In the genomic region with DNA sequence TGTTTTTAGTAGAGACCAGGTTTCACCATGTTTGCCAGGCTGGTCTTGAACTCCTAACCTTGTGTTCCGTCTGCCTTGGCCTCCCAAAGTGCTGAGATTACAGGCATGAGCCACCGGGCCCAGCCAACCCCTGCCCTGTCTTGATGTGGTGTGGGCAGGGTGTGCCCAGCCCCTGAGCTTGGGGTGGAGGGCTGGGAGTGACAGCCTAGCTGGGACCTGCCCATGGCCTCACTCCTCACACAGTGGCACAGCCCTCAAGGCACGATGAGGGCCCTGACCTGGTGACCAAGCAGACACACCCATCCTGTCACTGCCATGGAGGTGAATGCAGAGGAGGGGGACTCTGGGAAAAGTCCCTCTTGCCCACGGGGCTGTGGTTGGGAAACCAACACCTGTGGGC, we compare ENCODE assay signal across 22 cellular contexts. TPM values are rescaled to one million over a fixed set of nuclear protein-coding genes. Genes with fewer than 3 reads are reported as not detected.
DNase-seq lines count a peak whose midpoint lies in the region; ATAC-seq and FAIRE-seq lines count a peak whose summit lies in the region.
"Had no signal": no experiment of that assay in that cellular context is flagged by ENCODE, and none has a peak within 500 bp of the region (broad histone marks: within the 10 kb centered on the region; RNA-seq: fewer than 3 reads in every experiment).

No MANE protein-coding gene starts in this region.

- in situ Hi-C loops in HAP-1 (cut with MboI; ENCODE audit: low sequenced_read_pairs), result no loop called here

- no peak overlapping the region for H3K4me3 ChIP-seq in HAP-1
- H3K4me3 ChIP-seq: gastrocnemius medialis, GM23248, SJSA1, suprapubic skin had no signal

- peaks cover 64% of the 10 kb centered on the region for H3K4me1 Mint-ChIP-seq in activated CD4-positive, alpha-beta T cell treated with anti-CD3 and anti-CD28 coated beads, Interleukin-2, amount 10 ng/mL, durations not matched to agents 7 days and 5 days
- peaks cover 55% of the 10 kb centered on the region for H3K4me1 Mint-ChIP-seq in T-helper 2 cell treated with Interferon-gamma antibody and Interleukin-4, amounts not matched to agents 5 μg/mL and 100 μg/mL, for 36 hours (ENCODE audit: low read depth)
- H3K4me1 Mint-ChIP-seq in stimulated activated memory B cell treated with anti-CD40 and anti-IgM and Interleukin-4, amounts not matched to agents 10 μg/mL and 1 μg/mL and 100 μg/mL, for 72 hours, result peaks cover 31% of the 10 kb centered on the region

- H3K4me1 ChIP-seq in HAP-1, result no peaks in the 10 kb centered on the region; the same call in 1 of the 2 replicates

- H3K9me3 Mint-ChIP-seq in activated CD4-positive, alpha-beta T cell treated with anti-CD3 and anti-CD28 coated beads, Interleukin-2, amount 10 ng/mL, durations not matched to agents 7 days and 5 days, result no peaks in the 10 kb centered on the region
- H3K9me3 Mint-ChIP-seq in T-helper 2 cell treated with Interferon-gamma antibody and Interleukin-4, amounts not matched to agents 5 μg/mL and 100 μg/mL, for 36 hours, result no peaks in the 10 kb centered on the region
- no peaks in the 10 kb centered on the region for H3K9me3 Mint-ChIP-seq in stimulated activated memory B cell treated with anti-CD40 and anti-IgM and Interleukin-4, amounts not matched to agents 10 μg/mL and 1 μg/mL and 100 μg/mL, for 72 hours
- H3K9me3 Mint-ChIP-seq: nephron progenitor cell had no signal

- H3K36me3 Mint-ChIP-seq in activated CD4-positive, alpha-beta T cell treated with anti-CD3 and anti-CD28 coated beads, Interleukin-2, amount 10 ng/mL, durations not matched to agents 7 days and 5 days (ENCODE audit: low read depth), result peaks cover 52% of the 10 kb centered on the region
- H3K36me3 Mint-ChIP-seq in T-helper 2 cell treated with Interferon-gamma antibody and Interleukin-4, amounts not matched to agents 5 μg/mL and 100 μg/mL, for 36 hours (ENCODE audit: low read depth), result peaks cover 60% of the 10 kb centered on the region
- no peaks in the 10 kb centered on the region for H3K36me3 Mint-ChIP-seq in stimulated activated memory B cell treated with anti-CD40 and anti-IgM and Interleukin-4, amounts not matched to agents 10 μg/mL and 1 μg/mL and 100 μg/mL, for 72 hours

- peak; percentile 60 for DNase-seq in activated CD4-positive, alpha-beta T cell treated with anti-CD3 and anti-CD28 coated beads, Interleukin-2, amount 10 ng/mL, durations not matched to agents 7 days and 5 days
- DNase-seq in activated CD4-positive, alpha-beta T cell treated with anti-CD3 and anti-CD28 coated beads, Interleukin-2, amount 50 U/mL, for 1 hour, result no peak
- DNase-seq in T-helper 2 cell treated with Interferon-gamma antibody and Interleukin-4, amounts not matched to agents 5 μg/mL and 100 μg/mL, for 36 hours (ENCODE audit: low spot score), result no peak
- DNase-seq in RCC 7860 (ENCODE audit: low spot score), result no peak
- DNase-seq in MV-4-11 (lab: John Stamatoyannopoulos, UW), result no peak
- DNase-seq in HAP-1 (ENCODE audit: low spot score in 2 of 2), result no peak
- DNase-seq: amniotic stem cell, gastrocnemius medialis, GM23248, NCI-H187, NCI-H446 treated with DMSO at 0.1 percent for 48 hours, nephron progenitor cell had no signal

- POLR2A ChIA-PET in activated CD4-positive, alpha-beta T cell treated with anti-CD3 and anti-CD28 coated beads, Interleukin-2, amount 10 ng/mL, durations not matched to agents 7 days and 5 days (lab: Charles Lee), result no interaction called here

- CTCF ChIA-PET in activated CD4-positive, alpha-beta T cell treated with anti-CD3 and anti-CD28 coated beads, Interleukin-2, amount 10 ng/mL, durations not matched to agents 7 days and 5 days (lab: Charles Lee), result interaction anchor here (0.7 to 11.0 kb wide), 4 partner anchors 9 to 82 kb away, joined by 3 to 72 read pairs (median 12); no protein-coding TSS in a partner anchor

- H3K27me3 Mint-ChIP-seq in activated CD4-positive, alpha-beta T cell treated with anti-CD3 and anti-CD28 coated beads, Interleukin-2, amount 10 ng/mL, durations not matched to agents 7 days and 5 days, result no peaks in the 10 kb centered on the region
- H3K27me3 Mint-ChIP-seq in T-helper 2 cell treated with Interferon-gamma antibody and Interleukin-4, amounts not matched to agents 5 μg/mL and 100 μg/mL, for 36 hours (ENCODE audit: low read depth), result no peaks in the 10 kb centered on the region
- peaks cover 8% of the 10 kb centered on the region for H3K27me3 Mint-ChIP-seq in stimulated activated memory B cell treated with anti-CD40 and anti-IgM and Interleukin-4, amounts not matched to agents 10 μg/mL and 1 μg/mL and 100 μg/mL, for 72 hours

- H3K27me3 ChIP-seq in HAP-1 (ENCODE audit: low read depth), result no peaks in the 10 kb centered on the region
- H3K27me3 ChIP-seq: gastrocnemius medialis, SJSA1, suprapubic skin had no signal

- H3K27ac Mint-ChIP-seq in activated CD4-positive, alpha-beta T cell treated with anti-CD3 and anti-CD28 coated beads, Interleukin-2, amount 10 ng/mL, durations not matched to agents 7 days and 5 days, result peak overlapping the region; percentile 98
- peak overlapping the region; percentile 95 for H3K27ac Mint-ChIP-seq in T-helper 2 cell treated with Interferon-gamma antibody and Interleukin-4, amounts not matched to agents 5 μg/mL and 100 μg/mL, for 36 hours
- peak overlapping the region; percentile 53 for H3K27ac Mint-ChIP-seq in stimulated activated memory B cell treated with anti-CD40 and anti-IgM and Interleukin-4, amounts not matched to agents 10 μg/mL and 1 μg/mL and 100 μg/mL, for 72 hours
- H3K27ac Mint-ChIP-seq: nephron progenitor cell had no signal

- H3K9me3 ChIP-seq in HAP-1, result no peaks in the 10 kb centered on the region
- H3K9me3 ChIP-seq: gastrocnemius medialis, SJSA1, suprapubic skin had no signal

- no peak for FAIRE-seq in RCC 7860 (lab: Jason Lieb, UNC)
- FAIRE-seq: A204.1 had no signal

- peak; percentile 61 for ATAC-seq in esophagus mucosa
- ATAC-seq in stimulated activated memory B cell treated with anti-CD40 and anti-IgM and Interleukin-4, amounts not matched to agents 10 μg/mL and 1 μg/mL and 100 μg/mL, for 72 hours, result no peak
- ATAC-seq: gastrocnemius medialis had no signal

- H3K4me3 Mint-ChIP-seq in activated CD4-positive, alpha-beta T cell treated with anti-CD3 and anti-CD28 coated beads, Interleukin-2, amount 10 ng/mL, durations not matched to agents 7 days and 5 days, result peak overlapping the region; percentile 100
- peak overlapping the region; percentile 100 for H3K4me3 Mint-ChIP-seq in T-helper 2 cell treated with Interferon-gamma antibody and Interleukin-4, amounts not matched to agents 5 μg/mL and 100 μg/mL, for 36 hours
- H3K4me3 Mint-ChIP-seq in stimulated activated memory B cell treated with anti-CD40 and anti-IgM and Interleukin-4, amounts not matched to agents 10 μg/mL and 1 μg/mL and 100 μg/mL, for 72 hours, result no peak overlapping the region
- H3K4me3 Mint-ChIP-seq: nephron progenitor cell had no signal

- no peaks in the 10 kb centered on the region for H3K36me3 ChIP-seq in HAP-1 (replicated peaks)
- H3K36me3 ChIP-seq: gastrocnemius medialis, suprapubic skin had no signal

RNA-seq across cellular contexts. Expression of a gene that starts 3.0 kb away (rescaled TPM):
- 1,000 to 10,000 TPM; 2,973 to 3,212 TPM for total RNA-seq in activated CD4-positive, alpha-beta T cell treated with anti-CD3 and anti-CD28 coated beads, Interleukin-2, amount 10 ng/mL, durations not matched to agents 7 days and 5 days
- 3.7 TPM for total RNA-seq in esophagus mucosa

RNA-seq across cellular contexts. Expression of a gene that starts 22.1 kb away (rescaled TPM):
- 10 to 100 TPM; 18.1 to 19.8 TPM for total RNA-seq in activated CD4-positive, alpha-beta T cell treated with anti-CD3 and anti-CD28 coated beads, Interleukin-2, amount 10 ng/mL, durations not matched to agents 7 days and 5 days
- total RNA-seq in esophagus mucosa, result 0.80 TPM
- total RNA-seq: chondrocyte, GM23248 had no signal

RNA-seq across cellular contexts. Expression of a gene that starts 30.6 kb away (rescaled TPM):
- total RNA-seq in activated CD4-positive, alpha-beta T cell treated with anti-CD3 and anti-CD28 coated beads, Interleukin-2, amount 10 ng/mL, durations not matched to agents 7 days and 5 days, result under 1 TPM; 0.29 to 0.35 TPM
- total RNA-seq in esophagus mucosa, result not detected
- total RNA-seq: activated CD8-positive, alpha-beta memory T cell treated with anti-CD3 and anti-CD28 coated beads for 36 hours; chondrocyte; Daoy; endothelial cell of umbilical vein; gastrocnemius medialis; GM23248; lower leg skin; SJSA1; suprapubic skin had no signal

RNA-seq across cellular contexts. Expression of a gene that starts 31.7 kb away (rescaled TPM):
- total RNA-seq in activated CD4-positive, alpha-beta T cell treated with anti-CD3 and anti-CD28 coated beads, Interleukin-2, amount 10 ng/mL, durations not matched to agents 7 days and 5 days, result under 1 TPM; 0.20 to 0.23 TPM
- total RNA-seq in esophagus mucosa, result 62.0 TPM
- total RNA-seq: chondrocyte, Daoy, endothelial cell of umbilical vein, SJSA1 had no signal

RNA-seq across cellular contexts. Expression of a gene that starts 43.9 kb away (rescaled TPM):
- not detected for total RNA-seq in activated CD4-positive, alpha-beta T cell treated with anti-CD3 and anti-CD28 coated beads, Interleukin-2, amount 10 ng/mL, durations not matched to agents 7 days and 5 days
- 5.6 TPM for total RNA-seq in esophagus mucosa

Comparison
In these comparisons a context has a peak if more than half of its experiments do, and no peak if none do; other contexts are left out.
1. RNA of a gene that starts 3.0 kb away (total RNA-seq): 2,973 to 3,212 TPM in activated CD4-positive, alpha-beta T cell treated with anti-CD3 and anti-CD28 coated beads, Interleukin-2, amount 10 ng/mL, durations not matched to agents 7 days and 5 days; 3.7 TPM in esophagus mucosa (single experiment); every median in the first group is over 100 times any median in the second.
2. RNA of a gene that starts 22.1 kb away (total RNA-seq): 18.1 to 19.8 TPM in activated CD4-positive, alpha-beta T cell treated with anti-CD3 and anti-CD28 coated beads, Interleukin-2, amount 10 ng/mL, durations not matched to agents 7 days and 5 days; 0.80 TPM in esophagus mucosa (single experiment); every median in the first group is over 10 times any median in the second.
3. Peak in every context shown above with its lines, with median percentiles within 50 percentile points of each other: H3K27ac Mint-ChIP-seq.